ENCODE assay signal across 8 cellular contexts in the genomic region with DNA sequence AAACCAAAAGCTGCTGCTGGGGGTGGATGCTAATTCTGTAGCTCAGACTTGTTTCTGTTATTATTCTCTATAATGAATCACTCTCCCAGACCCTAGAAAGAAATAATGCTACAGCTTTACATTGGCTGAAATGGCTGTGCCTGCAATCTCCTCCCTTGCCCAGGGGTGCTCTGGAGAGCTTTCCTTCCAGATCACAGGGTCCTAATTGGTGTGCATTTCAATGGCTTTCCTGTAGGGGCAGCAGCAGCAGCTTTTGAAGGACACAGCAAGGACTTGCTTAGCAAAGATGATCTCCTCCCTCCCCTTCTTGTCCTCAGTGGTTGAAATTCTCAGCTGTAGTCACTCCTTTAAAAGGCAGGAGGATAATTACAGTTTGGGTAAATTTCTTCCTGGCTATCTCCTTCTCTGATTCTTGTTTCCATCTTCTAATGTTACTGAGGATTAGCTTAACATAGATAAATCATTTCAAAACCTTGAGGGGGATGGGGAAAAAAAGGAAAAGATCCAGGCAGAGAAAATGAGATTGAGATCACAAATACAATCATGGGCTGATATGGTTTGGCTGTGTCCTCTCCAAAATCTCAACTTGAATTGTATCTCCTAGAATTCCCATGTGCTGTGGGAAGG.
DNase-seq lines count a peak whose midpoint lies in the region; ATAC-seq and TF ChIP-seq lines count a peak whose summit lies in the region.

No MANE protein-coding gene starts in this region.

- H3K27me3 Mint-ChIP-seq in activated CD4-positive, alpha-beta T cell treated with anti-CD3 and anti-CD28 coated beads, Interleukin-2, amount 10 ng/mL, durations not matched to agents 7 days and 5 days, result no peaks in the 10 kb centered on the region

- no peak overlapping the region for H3K27ac Mint-ChIP-seq in activated CD4-positive, alpha-beta T cell treated with anti-CD3 and anti-CD28 coated beads, Interleukin-2, amount 10 ng/mL, durations not matched to agents 7 days and 5 days

- TF ChIP-seq POLR2A in testis (IDR thresholded peaks at IDR 0.05), result no peak

- H3K36me3 ChIP-seq in testis (ENCODE audit: low read depth, missing control alignments), result no peaks in the 10 kb centered on the region

- ATAC-seq in GM21529 (IDR thresholded peaks at IDR 0.05; ENCODE audit: unreplicated experiment) (peak; percentile 98), SK-N-SH treated with all-trans-retinoic acid at 6 μM for 48 hours (peak; percentile 97), GM21825 (IDR thresholded peaks at IDR 0.05; ENCODE audit: unreplicated experiment) (no peak)

- H3K9me3 Mint-ChIP-seq in activated CD4-positive, alpha-beta T cell treated with anti-CD3 and anti-CD28 coated beads, Interleukin-2, amount 10 ng/mL, durations not matched to agents 7 days and 5 days, result no peaks in the 10 kb centered on the region

- peak; percentile 2 to 3 for DNase-seq in activated CD4-positive, alpha-beta T cell treated with anti-CD3 and anti-CD28 coated beads, Interleukin-2, amount 50 U/mL, for 48 hours
- DNase-seq in activated CD4-positive, alpha-beta T cell treated with anti-CD3 and anti-CD28 coated beads, Interleukin-2, amount 10 ng/mL, durations not matched to agents 7 days and 5 days, result no peak
- DNase-seq in HPDE6-E6E7 (ENCODE audit: extremely low spot score) (peak; percentile 25), foreskin melanocyte (peak; percentile 34), testis (peak; percentile 43)

- POLR2A ChIA-PET in activated CD4-positive, alpha-beta T cell treated with anti-CD3 and anti-CD28 coated beads, Interleukin-2, amount 10 ng/mL, durations not matched to agents 7 days and 5 days (lab: Charles Lee), result no interaction called here

- intact Hi-C loops in testis (cut with DNase I; ENCODE audit: low total_unique reads), result no loop called here

- H3K4me1 ChIP-seq in testis, result no peaks in the 10 kb centered on the region

- H3K27ac ChIP-seq in testis, result no peak overlapping the region

- CTCF ChIA-PET in activated CD4-positive, alpha-beta T cell treated with anti-CD3 and anti-CD28 coated beads, Interleukin-2, amount 10 ng/mL, durations not matched to agents 7 days and 5 days (lab: Charles Lee), result interaction anchor here (0.6 to 0.9 kb wide), 2 partner anchors 16 to 30 kb away, joined by 3 read pairs; no protein-coding TSS in a partner anchor

- H3K9me3 ChIP-seq in testis, result no peaks in the 10 kb centered on the region

- H3K36me3 Mint-ChIP-seq in activated CD4-positive, alpha-beta T cell treated with anti-CD3 and anti-CD28 coated beads, Interleukin-2, amount 10 ng/mL, durations not matched to agents 7 days and 5 days (ENCODE audit: low read depth), result no peaks in the 10 kb centered on the region

- TF ChIP-seq CTCF in testis (IDR thresholded peaks at IDR 0.05), result peak in 2 of 3 experiments; percentile 6 to 46

- no peak overlapping the region for H3K4me3 ChIP-seq in testis

- no peaks in the 10 kb centered on the region for H3K4me1 Mint-ChIP-seq in activated CD4-positive, alpha-beta T cell treated with anti-CD3 and anti-CD28 coated beads, Interleukin-2, amount 10 ng/mL, durations not matched to agents 7 days and 5 days

- H3K27me3 ChIP-seq in testis, result no peaks in the 10 kb centered on the region

- no peak overlapping the region for H3K4me3 Mint-ChIP-seq in activated CD4-positive, alpha-beta T cell treated with anti-CD3 and anti-CD28 coated beads, Interleukin-2, amount 10 ng/mL, durations not matched to agents 7 days and 5 days

TF ChIP-seq in SK-N-SH treated with all-trans-retinoic acid at 6 μM for 48 hours, 23 proteins besides CTCF, POLR2A, EP300 and RAD21:
- TF ChIP-seq, protein P1, sequence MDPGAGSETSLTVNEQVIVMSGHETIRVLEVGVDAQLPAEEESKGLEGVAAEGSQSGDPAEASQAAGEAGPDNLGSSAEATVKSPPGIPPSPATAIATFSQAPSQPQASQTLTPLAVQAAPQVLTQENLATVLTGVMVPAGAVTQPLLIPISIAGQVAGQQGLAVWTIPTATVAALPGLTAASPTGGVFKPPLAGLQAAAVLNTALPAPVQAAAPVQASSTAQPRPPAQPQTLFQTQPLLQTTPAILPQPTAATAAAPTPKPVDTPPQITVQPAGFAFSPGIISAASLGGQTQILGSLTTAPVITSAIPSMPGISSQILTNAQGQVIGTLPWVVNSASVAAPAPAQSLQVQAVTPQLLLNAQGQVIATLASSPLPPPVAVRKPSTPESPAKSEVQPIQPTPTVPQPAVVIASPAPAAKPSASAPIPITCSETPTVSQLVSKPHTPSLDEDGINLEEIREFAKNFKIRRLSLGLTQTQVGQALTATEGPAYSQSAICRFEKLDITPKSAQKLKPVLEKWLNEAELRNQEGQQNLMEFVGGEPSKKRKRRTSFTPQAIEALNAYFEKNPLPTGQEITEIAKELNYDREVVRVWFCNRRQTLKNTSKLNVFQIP (CRISPR knock-in tag; IDR thresholded peaks at IDR 0.05; ENCODE audit: borderline replicate concordance, low read depth), result no peak
- TF ChIP-seq ZFP30 (CRISPR knock-in tag; IDR thresholded peaks at IDR 0.05), result no peak
- no peak for TF ChIP-seq GLIS3 (CRISPR knock-in tag; IDR thresholded peaks at IDR 0.05)
- no peak for TF ChIP-seq ESRRG (CRISPR knock-in tag; IDR thresholded peaks at IDR 0.05)
- TF ChIP-seq, protein P2, sequence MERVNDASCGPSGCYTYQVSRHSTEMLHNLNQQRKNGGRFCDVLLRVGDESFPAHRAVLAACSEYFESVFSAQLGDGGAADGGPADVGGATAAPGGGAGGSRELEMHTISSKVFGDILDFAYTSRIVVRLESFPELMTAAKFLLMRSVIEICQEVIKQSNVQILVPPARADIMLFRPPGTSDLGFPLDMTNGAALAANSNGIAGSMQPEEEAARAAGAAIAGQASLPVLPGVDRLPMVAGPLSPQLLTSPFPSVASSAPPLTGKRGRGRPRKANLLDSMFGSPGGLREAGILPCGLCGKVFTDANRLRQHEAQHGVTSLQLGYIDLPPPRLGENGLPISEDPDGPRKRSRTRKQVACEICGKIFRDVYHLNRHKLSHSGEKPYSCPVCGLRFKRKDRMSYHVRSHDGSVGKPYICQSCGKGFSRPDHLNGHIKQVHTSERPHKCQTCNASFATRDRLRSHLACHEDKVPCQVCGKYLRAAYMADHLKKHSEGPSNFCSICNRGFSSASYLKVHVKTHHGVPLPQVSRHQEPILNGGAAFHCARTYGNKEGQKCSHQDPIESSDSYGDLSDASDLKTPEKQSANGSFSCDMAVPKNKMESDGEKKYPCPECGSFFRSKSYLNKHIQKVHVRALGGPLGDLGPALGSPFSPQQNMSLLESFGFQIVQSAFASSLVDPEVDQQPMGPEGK (CRISPR knock-in tag; IDR thresholded peaks at IDR 0.05; ENCODE audit: borderline replicate concordance), result no peak
- no peak for TF ChIP-seq TOX (CRISPR knock-in tag; IDR thresholded peaks at IDR 0.05; ENCODE audit: borderline replicate concordance)
